In the genomic region with DNA sequence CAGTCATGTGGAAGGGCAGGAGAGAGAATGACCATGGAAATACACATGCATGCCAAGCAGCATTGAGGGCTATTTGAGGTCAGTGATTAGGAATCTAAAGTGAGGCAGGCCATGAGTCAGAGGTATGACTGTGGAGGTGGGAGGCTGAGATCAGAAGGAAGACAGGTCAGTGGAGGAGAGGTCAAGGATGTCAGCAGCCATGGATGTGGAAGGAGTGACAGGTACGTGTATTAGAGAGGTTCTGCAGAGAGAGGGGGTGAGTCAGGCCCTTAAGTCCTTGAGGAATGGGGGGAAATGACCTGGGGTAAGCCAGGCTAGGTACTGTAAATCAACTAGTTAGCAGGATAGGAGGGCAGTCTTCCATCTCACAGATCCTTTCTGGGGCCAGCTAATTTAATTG, we compare ENCODE assay signal across 10 cellular contexts.
DNase-seq lines count a peak whose midpoint lies in the region; ATAC-seq and TF ChIP-seq lines count a peak whose summit lies in the region.
"Had no signal": no experiment of that assay in that cellular context is flagged by ENCODE, and none has a peak within 500 bp of the region (broad histone marks: within the 10 kb centered on the region; RNA-seq: fewer than 3 reads in every experiment).

No MANE protein-coding gene starts in this region.

- H3K4me3 Mint-ChIP-seq in stimulated activated effector memory CD8-positive, alpha-beta T cell treated with anti-CD3 and anti-CD28 coated beads, Interleukin-12 subunit alpha, Interleukin-12 subunit beta, amount 100 ng/mL, for 72 hours, result no peak overlapping the region
- no peak overlapping the region for H3K4me3 Mint-ChIP-seq in natural killer cell
- H3K4me3 Mint-ChIP-seq: activated CD8-positive, alpha-beta memory T cell treated with anti-CD3 and anti-CD28 coated beads, Interleukin-2, amount 10 ng/mL, durations not matched to agents 7 days and 5 days; T-helper 2 cell treated with Interferon-gamma antibody and Interleukin-4, amounts not matched to agents 5 μg/mL and 100 μg/mL, for 36 hours had no signal

- intact Hi-C loops in left cardiac atrium (cut with DNase I) (no loop called here), natural killer cell (cut with micrococcal nuclease) (no loop called here)

- H3K9me3 Mint-ChIP-seq in stimulated activated effector memory CD8-positive, alpha-beta T cell treated with anti-CD3 and anti-CD28 coated beads, Interleukin-12 subunit alpha, Interleukin-12 subunit beta, amount 100 ng/mL, for 72 hours, result no peaks in the 10 kb centered on the region
- H3K9me3 Mint-ChIP-seq in natural killer cell, result peaks cover 0 to 2% of the 10 kb centered on the region in 2 donors
- H3K9me3 Mint-ChIP-seq: T-helper 2 cell treated with Interferon-gamma antibody and Interleukin-4, amounts not matched to agents 5 μg/mL and 100 μg/mL, for 36 hours had no signal

- H3K9me3 ChIP-seq in SJCRH30 (replicated peaks), result no peaks in the 10 kb centered on the region

- no peak overlapping the region for H3K27ac Mint-ChIP-seq in stimulated activated effector memory CD8-positive, alpha-beta T cell treated with anti-CD3 and anti-CD28 coated beads, Interleukin-12 subunit alpha, Interleukin-12 subunit beta, amount 100 ng/mL, for 72 hours
- H3K27ac Mint-ChIP-seq in natural killer cell, result no peak overlapping the region
- H3K27ac Mint-ChIP-seq: activated CD8-positive, alpha-beta memory T cell treated with anti-CD3 and anti-CD28 coated beads, Interleukin-2, amount 10 ng/mL, durations not matched to agents 7 days and 5 days; T-helper 2 cell treated with Interferon-gamma antibody and Interleukin-4, amounts not matched to agents 5 μg/mL and 100 μg/mL, for 36 hours had no signal

- no peak overlapping the region for H3K4me3 ChIP-seq in SJCRH30

- no peaks in the 10 kb centered on the region for H3K27me3 ChIP-seq in SJCRH30

- no peak overlapping the region for H3K27ac ChIP-seq in SJCRH30

- no peak for TF ChIP-seq CTCF in natural killer cell (IDR thresholded peaks at IDR 0.05)

- ATAC-seq in left cardiac atrium (peak; percentile 30 to 98), natural killer cell (no peak)
- ATAC-seq in stimulated activated effector memory CD8-positive, alpha-beta T cell treated with anti-CD3 and anti-CD28 coated beads, Interleukin-12 subunit alpha, Interleukin-12 subunit beta, amount 100 ng/mL, for 72 hours, result peak; percentile 53
- ATAC-seq: activated CD8-positive, alpha-beta memory T cell treated with anti-CD3 and anti-CD28 coated beads, Interleukin-2, amount 10 ng/mL, durations not matched to agents 7 days and 5 days had no signal

- no peaks in the 10 kb centered on the region for H3K4me1 ChIP-seq in SJCRH30

- H3K4me1 Mint-ChIP-seq in stimulated activated effector memory CD8-positive, alpha-beta T cell treated with anti-CD3 and anti-CD28 coated beads, Interleukin-12 subunit alpha, Interleukin-12 subunit beta, amount 100 ng/mL, for 72 hours, result peaks cover 8% of the 10 kb centered on the region
- peaks cover 14 to 27% of the 10 kb centered on the region in 2 donors for H3K4me1 Mint-ChIP-seq in natural killer cell
- H3K4me1 Mint-ChIP-seq: activated CD8-positive, alpha-beta memory T cell treated with anti-CD3 and anti-CD28 coated beads, Interleukin-2, amount 10 ng/mL, durations not matched to agents 7 days and 5 days had no signal

- H3K27me3 Mint-ChIP-seq in natural killer cell (ENCODE audit: low read depth in 2 of 2), result no peaks in the 10 kb centered on the region
- H3K27me3 Mint-ChIP-seq: activated CD8-positive, alpha-beta memory T cell treated with anti-CD3 and anti-CD28 coated beads, Interleukin-2, amount 10 ng/mL, durations not matched to agents 7 days and 5 days had no signal

- no peaks in the 10 kb centered on the region for H3K36me3 Mint-ChIP-seq in stimulated activated effector memory CD8-positive, alpha-beta T cell treated with anti-CD3 and anti-CD28 coated beads, Interleukin-12 subunit alpha, Interleukin-12 subunit beta, amount 100 ng/mL, for 72 hours
- H3K36me3 Mint-ChIP-seq in natural killer cell, result no peaks in the 10 kb centered on the region

- H3K36me3 ChIP-seq in SJCRH30, result no peaks in the 10 kb centered on the region

- peak; percentile 67 for DNase-seq in HCEC 1CT
- DNase-seq in T1000 (lab: John Stamatoyannopoulos, UW), result peak; percentile 18
- DNase-seq in left cardiac atrium, result no peak
- DNase-seq in stimulated activated effector memory CD8-positive, alpha-beta T cell treated with anti-CD3 and anti-CD28 coated beads, Interleukin-12 subunit alpha, Interleukin-12 subunit beta, amount 100 ng/mL, for 72 hours (ENCODE audit: low spot score in 2 of 2), result no peak
- no peak for DNase-seq in SJCRH30
- DNase-seq in natural killer cell, result no peak
- DNase-seq in 8988T, result no peak
- DNase-seq: activated CD8-positive, alpha-beta memory T cell treated with anti-CD3 and anti-CD28 coated beads, Interleukin-2, amount 10 ng/mL, durations not matched to agents 7 days and 5 days; hypothalamus had no signal

Comparison
In these comparisons a context has a peak if more than half of its experiments do, and no peak if none do; other contexts are left out.
1. DNase-seq: peak in HCEC 1CT (single experiment) and T1000 (single experiment); none in left cardiac atrium (single experiment), stimulated activated effector memory CD8-positive, alpha-beta T cell treated with anti-CD3 and anti-CD28 coated beads, Interleukin-12 subunit alpha, Interleukin-12 subunit beta, amount 100 ng/mL, for 72 hours (0 of 2), SJCRH30 (0 of 2), natural killer cell (single experiment) and 8988T (single experiment).
2. ATAC-seq: peak in left cardiac atrium (2 of 2) and stimulated activated effector memory CD8-positive, alpha-beta T cell treated with anti-CD3 and anti-CD28 coated beads, Interleukin-12 subunit alpha, Interleukin-12 subunit beta, amount 100 ng/mL, for 72 hours (single experiment); none in natural killer cell (0 of 3).